Comparison of ENCODE assay signal across 8 cellular contexts in genomic region chr2:84314901-84315330, GRCh38.
A peak's percentile ranks its signal among the peaks of the same experiment; 100 is the strongest.
DNase-seq lines count a peak whose midpoint lies in the region; ATAC-seq and TF ChIP-seq lines count a peak whose summit lies in the region.

No MANE protein-coding gene starts in this region.

- no peaks in the 10 kb centered on the region for H3K36me3 Mint-ChIP-seq in activated B cell treated with CpG ODN at 0.5 μM for 24 hours (ENCODE audit: low read depth)

- intact Hi-C loops in activated B cell treated with CpG ODN at 0.5 μM for 24 hours (cut with micrococcal nuclease): loop anchor here (2.0 kb wide), 1 partner anchor 292 kb away; no protein-coding TSS in a partner anchor

- no peaks in the 10 kb centered on the region for H3K4me1 Mint-ChIP-seq in activated B cell treated with CpG ODN at 0.5 μM for 24 hours

- ATAC-seq in GM18858 (IDR thresholded peaks at IDR 0.05; ENCODE audit: unreplicated experiment) (peak; percentile 97), HG03045 (IDR thresholded peaks at IDR 0.05; ENCODE audit: unreplicated experiment) (peak; percentile 98), activated B cell treated with CpG ODN at 0.5 μM for 24 hours (ENCODE audit: low read depth) (peak; percentile 47), left lobe of liver (peak; percentile 100)

- H3K27ac Mint-ChIP-seq in activated B cell treated with CpG ODN at 0.5 μM for 24 hours: no peak overlapping the region

- no peak overlapping the region for H3K27ac ChIP-seq in caudate nucleus (ENCODE audit: low read depth, low read length)

- H3K27me3 Mint-ChIP-seq in activated B cell treated with CpG ODN at 0.5 μM for 24 hours: no peaks in the 10 kb centered on the region

- DNase-seq in AG09319 (ENCODE audit: extremely low read depth, low read depth) (peak; percentile 42), NCI-H2171 treated with DMSO at 0.1 percent for 48 hours (lab: John Stamatoyannopoulos, UW) (peak; percentile 71), activated B cell treated with CpG ODN at 0.5 μM for 24 hours (peak; percentile 28), caudate nucleus (lab: John Stamatoyannopoulos, UW) (peak in 59 of 61 donors; percentile 7 to 93 (median 63)), left lobe of liver (ENCODE audit: low spot score) (peak; percentile 84)
- DNase-seq in stimulated activated CD4-positive, alpha-beta T cell treated with anti-CD3 and anti-CD28 coated beads, TNF-alpha, amount 100 ng/mL, for 1 hour (ENCODE audit: low read depth in 3 of 3, low spot score in 1 of 3): peak; percentile 38 to 69 (median 42)

- peak; percentile 99 for TF ChIP-seq CTCF in AG09319 (IDR thresholded peaks at IDR 0.05; ENCODE audit: low read depth, low read length)
- no peak for TF ChIP-seq CTCF in activated B cell treated with CpG ODN at 0.5 μM for 24 hours (IDR thresholded peaks at IDR 0.05)

- no peaks in the 10 kb centered on the region for H3K9me3 Mint-ChIP-seq in activated B cell treated with CpG ODN at 0.5 μM for 24 hours

- CTCF ChIA-PET in activated B cell treated with CpG ODN at 0.5 μM for 24 hours (lab: Charles Lee): interaction anchor here (1.1 to 1.8 kb wide), 4 partner anchors 9 to 292 kb away, joined by 3 to 7 read pairs (median 4); no protein-coding TSS in a partner anchor

- POLR2A ChIA-PET in activated B cell treated with CpG ODN at 0.5 μM for 24 hours (lab: Charles Lee): no interaction called here

- no peak overlapping the region for H3K4me3 Mint-ChIP-seq in activated B cell treated with CpG ODN at 0.5 μM for 24 hours

Comparison
In these comparisons a context has a peak if more than half of its experiments do, and no peak if none do; other contexts are left out.
1. DNase-seq: peak in every context shown above with its lines; median percentile 84 in left lobe of liver; 71 in NCI-H2171 treated with DMSO at 0.1 percent for 48 hours; 63 in caudate nucleus; 42 in AG09319; 42 in stimulated activated CD4-positive, alpha-beta T cell treated with anti-CD3 and anti-CD28 coated beads, TNF-alpha, amount 100 ng/mL, for 1 hour; 28 in activated B cell treated with CpG ODN at 0.5 μM for 24 hours.
2. ATAC-seq: peak in every context shown above with its lines; median percentile 100 in left lobe of liver; 98 in HG03045; 97 in GM18858; 47 in activated B cell treated with CpG ODN at 0.5 μM for 24 hours.